24 cellular contexts compared by ENCODE assay signal in the genomic region with DNA sequence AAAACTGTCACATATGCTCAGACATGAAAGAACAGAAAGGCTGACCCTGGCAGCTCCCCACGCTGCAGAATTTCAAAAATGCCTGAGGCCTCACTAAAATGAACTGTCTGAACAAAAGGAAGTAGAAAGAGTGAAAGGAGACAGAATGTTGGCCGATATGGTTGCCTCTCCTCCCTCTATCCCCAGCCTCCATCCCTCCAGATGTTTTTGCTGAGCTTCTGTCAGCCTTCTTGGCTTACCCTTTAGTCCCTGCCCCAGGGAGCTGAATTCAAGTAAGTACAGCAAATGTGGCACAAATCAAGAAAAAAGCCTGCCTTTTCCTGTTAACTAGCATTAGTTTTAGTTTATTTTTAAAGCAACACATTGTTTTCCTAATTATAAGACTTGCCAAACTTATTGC. TPM values are rescaled to one million over a fixed set of nuclear protein-coding genes. Genes with fewer than 3 reads are reported as not detected.
A peak's percentile ranks its signal among the peaks of the same experiment; 100 is the strongest.
DNase-seq lines count a peak whose midpoint lies in the region; ATAC-seq, FAIRE-seq and TF ChIP-seq lines count a peak whose summit lies in the region.
"Had no signal": no experiment of that assay in that cellular context is flagged by ENCODE, and none has a peak within 500 bp of the region (broad histone marks: within the 10 kb centered on the region; RNA-seq: fewer than 3 reads in every experiment).

No MANE protein-coding gene starts in this region.

- H3K4me3 Mint-ChIP-seq in chondrocyte (ENCODE audit: unreplicated experiment) (no peak overlapping the region), nephron (no peak overlapping the region)
- H3K4me3 Mint-ChIP-seq: B cell, CD14-positive monocyte had no signal

- intact Hi-C loops in heart right ventricle (cut with DNase I): no loop called here

- no peaks in the 10 kb centered on the region for H3K9me3 Mint-ChIP-seq in chondrocyte (ENCODE audit: low read depth)
- H3K9me3 Mint-ChIP-seq in nephron: no peaks in the 10 kb centered on the region

- peak overlapping the region; percentile 28 for H3K27ac Mint-ChIP-seq in chondrocyte (ENCODE audit: unreplicated experiment)
- H3K27ac Mint-ChIP-seq in nephron: peak overlapping the region; percentile 55 to 87 (median 70)
- H3K27ac Mint-ChIP-seq: B cell, CD14-positive monocyte had no signal

- H3K9me3 ChIP-seq in heart right ventricle (no peaks in the 10 kb centered on the region), small intestine (ENCODE audit: control insufficient read depth, low read depth) (no peaks in the 10 kb centered on the region)
- H3K9me3 ChIP-seq: A549, SJSA1 had no signal

- TF ChIP-seq CTCF in chondrocyte (IDR thresholded peaks at IDR 0.05) (no peak), heart right ventricle (IDR thresholded peaks at IDR 0.05) (no peak), nephron (IDR thresholded peaks at IDR 0.05; ENCODE audit: unreplicated experiment in 3 of 3) (no peak)

- H3K27ac ChIP-seq in heart right ventricle: peak overlapping the region in 2 of 10 donors; percentile 16 to 33
- no peak overlapping the region for H3K27ac ChIP-seq in small intestine (ENCODE audit: low read depth in 1 of 2, low read length in 1 of 2)
- H3K27ac ChIP-seq: A549, SJSA1 had no signal

- 57 to 58% methylated on average over 2 of the region's 2 CpGs for WGBS in heart right ventricle, 2 donors
- WGBS in small intestine, 3 donors: 64 to 87% (median 81%) methylated on average over 2 of the region's 2 CpGs

- H3K36me3 ChIP-seq in heart right ventricle (no peaks in the 10 kb centered on the region), small intestine (ENCODE audit: control insufficient read depth in 2 of 2, insufficient read depth in 2 of 2, low read length in 2 of 2) (no peaks in the 10 kb centered on the region)
- H3K36me3 ChIP-seq: SJSA1 had no signal

- no peaks in the 10 kb centered on the region for H3K36me3 Mint-ChIP-seq in chondrocyte (ENCODE audit: low read depth)
- no peaks in the 10 kb centered on the region for H3K36me3 Mint-ChIP-seq in nephron (ENCODE audit: low read depth)
- H3K36me3 Mint-ChIP-seq: CD14-positive monocyte had no signal

- no peaks in the 10 kb centered on the region for H3K27me3 ChIP-seq in heart right ventricle
- no peaks in the 10 kb centered on the region for H3K27me3 ChIP-seq in small intestine (ENCODE audit: control insufficient read depth in 2 of 2, insufficient read depth in 2 of 2, low read length in 2 of 2)
- H3K27me3 ChIP-seq: SJSA1 had no signal

- H3K4me3 ChIP-seq in heart right ventricle: no peak overlapping the region
- no peak overlapping the region for H3K4me3 ChIP-seq in small intestine (ENCODE audit: low read depth in 1 of 2, low read length in 2 of 2)
- H3K4me3 ChIP-seq: A549, K562, SJSA1 had no signal

- peak; percentile 17 for DNase-seq in RPMI7951 (ENCODE audit: low read depth)
- no peak for DNase-seq in chondrocyte (ENCODE audit: low spot score)
- DNase-seq in heart right ventricle: peak in 1 of 2 donors; percentile 23
- DNase-seq in NCI-H146 treated with DMSO at 0.1 percent for 48 hours (lab: John Stamatoyannopoulos, UW; ENCODE audit: unreplicated experiment): no peak
- no peak for DNase-seq in amniotic stem cell (lab: John Stamatoyannopoulos, UW)
- DNase-seq in small intestine: no peak
- DNase-seq: DMS53; GDM1; NCI-H1092; NCI-H1436 treated with DMSO at 0.1 percent for 48 hours; NCI-H2029; NCI-H226; NCI-H510A treated with DMSO at 0.1 percent for 48 hours; NCI-H748 treated with DMSO at 0.1 percent for 48 hours; NK-92 treated with Interleukin-12 subunit alpha and Interleukin-12 subunit beta, amount 100 ng/mL, for 24 hours had no signal

- FAIRE-seq in small intestine (lab: Jason Lieb, UNC): no peak
- FAIRE-seq: D721Med, K562 had no signal

- H3K4me1 ChIP-seq in heart right ventricle (peaks cover 0 to 22% (median 4%) of the 10 kb centered on the region in 9 donors), small intestine (ENCODE audit: control insufficient read depth in 2 of 2, insufficient read depth in 1 of 2, low read depth in 1 of 2, low read length in 1 of 2) (no peaks in the 10 kb centered on the region)
- H3K4me1 ChIP-seq: A549, SJSA1 had no signal

- H3K4me1 Mint-ChIP-seq in chondrocyte (ENCODE audit: low read depth): peaks cover 16% of the 10 kb centered on the region
- H3K4me1 Mint-ChIP-seq in nephron: peaks cover 10% of the 10 kb centered on the region
- H3K4me1 Mint-ChIP-seq: B cell, CD14-positive monocyte had no signal

- H3K27me3 Mint-ChIP-seq in chondrocyte (ENCODE audit: low read depth) (no peaks in the 10 kb centered on the region), nephron (ENCODE audit: low read depth) (peaks cover 9% of the 10 kb centered on the region)

- peak in 5 of 8 donors; percentile 48 to 74 (median 59) for ATAC-seq in heart right ventricle
- ATAC-seq: A549, K562, Panc1 had no signal

RNA-seq across cellular contexts. Expression of a gene that starts 6.9 kb away (rescaled TPM):
- total RNA-seq in RPMI7951 (2014; rRNA removed; shearing (Covaris generic)): not detected in 2 replicates
- total RNA-seq in chondrocyte: not detected in 3 replicates
- 1 to 10 TPM in 1 of 10 donors, under 1 TPM in 2, not detected in 7; 0.36 to 1.3 (median 0.59) TPM for total RNA-seq in heart right ventricle
- polyA plus RNA-seq in heart right ventricle: under 1 TPM in 1 of 2 donors, not detected in 1; 0.04 TPM
- polyA plus RNA-seq in small intestine: under 1 TPM in 1 of 3 donors, not detected in 2; 0.34 TPM
- total RNA-seq: B cell, H4, K562, SJSA1 had no signal
- polyA plus RNA-seq: CD14-positive monocyte, K562 had no signal
